Comparison of ENCODE assay signal across 14 cellular contexts in genomic region chr4:29459926-29460325, GRCh38.
DNase-seq lines count a peak whose midpoint lies in the region; ATAC-seq and TF ChIP-seq lines count a peak whose summit lies in the region.
"Had no signal": no experiment of that assay in that cellular context is flagged by ENCODE, and none has a peak within 500 bp of the region (broad histone marks: within the 10 kb centered on the region; RNA-seq: fewer than 3 reads in every experiment).

No MANE protein-coding gene starts in this region.

- H3K27ac ChIP-seq in SU-DHL-6 (ENCODE audit: low read depth, low read length) (no peak overlapping the region), mesenchymal stem cell (ENCODE audit: low read length, poor library complexity, severe bottlenecking) (no peak overlapping the region), body of pancreas (no peak overlapping the region)

- H3K4me2 ChIP-seq in SU-DHL-6 (ENCODE audit: low read depth, low read length, poor library complexity, severe bottlenecking) = no peak overlapping the region
- H3K4me2 ChIP-seq in mesenchymal stem cell (ENCODE audit: low read length, poor library complexity, severe bottlenecking) = no peak overlapping the region

- H3K36me3 ChIP-seq in SU-DHL-6 (ENCODE audit: low read length) (no peaks in the 10 kb centered on the region), mesenchymal stem cell (ENCODE audit: control insufficient read depth in 1 of 2, insufficient read depth in 2 of 2, low read depth in 1 of 2, low read length in 2 of 2) (no peaks in the 10 kb centered on the region), body of pancreas (replicated peaks in 1 of 2; ENCODE audit: insufficient read depth in 1 of 2, low read depth in 2 of 2) (no peaks in the 10 kb centered on the region)

- TF ChIP-seq CTCF in SU-DHL-6 (IDR thresholded peaks at IDR 0.05; ENCODE audit: insufficient read depth, low read length, poor library complexity, severe bottlenecking) (no peak), body of pancreas (IDR thresholded peaks at IDR 0.05) (no peak)

- H2BK120ac ChIP-seq in mesenchymal stem cell (ENCODE audit: low read depth, low read length) = no peak overlapping the region

- no peak overlapping the region for H3K4ac ChIP-seq in mesenchymal stem cell (ENCODE audit: low read depth in 1 of 2, low read length in 2 of 2)

- H3K4me3 ChIP-seq in SU-DHL-6 (ENCODE audit: insufficient read depth, low read length, poor library complexity, severe bottlenecking) (no peak overlapping the region), mesenchymal stem cell (ENCODE audit: insufficient read depth in 1 of 2, low read depth in 1 of 2, low read length in 2 of 2) (no peak overlapping the region), body of pancreas (no peak overlapping the region)
- H3K4me3 ChIP-seq: K562 had no signal

- no peak overlapping the region for H2BK12ac ChIP-seq in mesenchymal stem cell (ENCODE audit: low read length in 2 of 2)

- DNase-seq in COLO829 (ENCODE audit: low spot score) = peak; percentile 2
- DNase-seq in HT1080 (ENCODE audit: low read depth) = peak; percentile 1
- DNase-seq in mesenchymal stem cell = peak; percentile 7
- DNase-seq in left colon = no peak
- no peak for DNase-seq in body of pancreas
- no peak for DNase-seq in GF-D8 (lab: John Stamatoyannopoulos, UW)
- DNase-seq: 8988T; C1 segment of cervical spinal cord; CD4-positive, alpha-beta T cell; DMS79; GOT3; H9 had no signal

- H3F3A ChIP-seq in SU-DHL-6 (ENCODE audit: insufficient read depth) = no peaks in the 10 kb centered on the region

- H3K79me1 ChIP-seq in mesenchymal stem cell (replicated peaks; ENCODE audit: low read length, poor library complexity, severe bottlenecking) = no peaks in the 10 kb centered on the region

- H4K91ac ChIP-seq in mesenchymal stem cell (ENCODE audit: low read length) = no peak overlapping the region

- H3K9me2 ChIP-seq in SU-DHL-6 (replicated peaks; ENCODE audit: insufficient read depth, low read length) = no peaks in the 10 kb centered on the region

- 86% methylated on average over 3 of the region's 3 CpGs for WGBS in mesenchymal stem cell
- 61 to 63% methylated on average over 3 of the region's 3 CpGs for WGBS in body of pancreas, 2 donors

- H2BK15ac ChIP-seq in mesenchymal stem cell (ENCODE audit: low read depth, poor library complexity, severe bottlenecking) = no peak overlapping the region

- no peak overlapping the region for H3K23ac ChIP-seq in mesenchymal stem cell (ENCODE audit: low read length in 2 of 2)

- H4K8ac ChIP-seq in mesenchymal stem cell (ENCODE audit: low read length) = no peak overlapping the region

- H3K27me3 ChIP-seq in SU-DHL-6 (ENCODE audit: low read length) = no peaks in the 10 kb centered on the region
- no peaks in the 10 kb centered on the region for H3K27me3 ChIP-seq in mesenchymal stem cell (ENCODE audit: control insufficient read depth in 1 of 2, insufficient read depth in 1 of 2, low read length in 2 of 2)
- H3K27me3 ChIP-seq in body of pancreas = no peaks in the 10 kb centered on the region

- 0 out of 2 replicates have a peak, but pooled peaks cover 4% of the 10 kb centered on the region for H3K9me3 ChIP-seq in SU-DHL-6 (ENCODE audit: insufficient read depth, low read length)
- peaks cover 23% of the 10 kb centered on the region for H3K9me3 ChIP-seq in mesenchymal stem cell (ENCODE audit: control insufficient read depth, low read length)
- H3K9me3 ChIP-seq in body of pancreas = no peaks in the 10 kb centered on the region

- H3K79me2 ChIP-seq in SU-DHL-6 (ENCODE audit: insufficient read depth, low read length) = no peaks in the 10 kb centered on the region

- ATAC-seq in left colon = no peak
- no peak for ATAC-seq in body of pancreas
- ATAC-seq: K562 had no signal

- no peak overlapping the region for H2BK5ac ChIP-seq in mesenchymal stem cell (ENCODE audit: low read depth, low read length, poor library complexity, severe bottlenecking)

- H3K4me1 ChIP-seq in mesenchymal stem cell (ENCODE audit: control insufficient read depth, insufficient read depth, low read depth, low read length) = no peaks in the 10 kb centered on the region
- no peaks in the 10 kb centered on the region for H3K4me1 ChIP-seq in body of pancreas

- H4K20me1 ChIP-seq in SU-DHL-6 (ENCODE audit: low read depth, low read length) = no peaks in the 10 kb centered on the region

- intact Hi-C loops in left colon (cut with DNase I, micrococcal nuclease) (no loop called here), body of pancreas (cut with DNase I) (no loop called here)

- H3K9ac ChIP-seq in SU-DHL-6 (ENCODE audit: low read length) (no peak overlapping the region), mesenchymal stem cell (ENCODE audit: low read length) (no peak overlapping the region)

- H3K18ac ChIP-seq in mesenchymal stem cell (ENCODE audit: low read depth in 1 of 2, low read length in 2 of 2) = no peak overlapping the region

- no peak overlapping the region for H3K14ac ChIP-seq in mesenchymal stem cell (ENCODE audit: low read length in 2 of 2)

- TF ChIP-seq POLR2A in body of pancreas (IDR thresholded peaks at IDR 0.05) = no peak

- H2AFZ ChIP-seq in SU-DHL-6 (ENCODE audit: low read depth, low read length, severe bottlenecking) (peak overlapping the region; percentile 76), mesenchymal stem cell (ENCODE audit: low read depth, low read length) (no peak overlapping the region)

- H2AK5ac ChIP-seq in mesenchymal stem cell (ENCODE audit: low read length, severe bottlenecking) = no peak overlapping the region

Comparison
In these comparisons a context has a peak if more than half of its experiments do, and no peak if none do; other contexts are left out.
1. DNase-seq: peak in COLO829 (single experiment), HT1080 (single experiment) and mesenchymal stem cell (single experiment); none in left colon (0 of 2), body of pancreas (0 of 4) and GF-D8 (single experiment).